ENCODE assay signal across 18 cellular contexts in the genomic region with DNA sequence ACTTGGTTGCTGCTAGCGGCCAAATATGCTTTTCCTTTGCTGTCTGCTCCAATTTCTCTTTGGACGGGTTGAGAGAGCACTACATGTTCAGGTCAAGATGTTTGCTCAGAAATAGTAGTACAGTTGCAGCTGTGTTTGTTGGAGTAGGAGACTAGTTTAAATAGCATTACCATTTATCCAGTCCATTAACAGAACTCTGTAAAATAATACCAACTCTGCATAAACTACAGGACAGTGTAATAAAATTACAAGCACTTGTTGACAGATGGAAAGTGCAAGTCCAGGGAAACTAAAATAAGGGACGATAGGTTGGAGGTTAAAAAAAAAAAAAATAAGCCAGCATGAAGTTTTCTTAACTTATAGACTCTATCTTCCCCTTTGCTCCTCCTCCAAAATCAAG. TPM values are rescaled to one million over a fixed set of nuclear protein-coding genes. Genes with fewer than 3 reads are reported as not detected.
"Had no signal": no experiment of that assay in that cellular context is flagged by ENCODE, and none has a peak within 500 bp of the region (broad histone marks: within the 10 kb centered on the region; RNA-seq: fewer than 3 reads in every experiment).

No MANE protein-coding gene starts in this region.

- ATAC-seq: activated CD4-positive, CD25-positive, alpha-beta regulatory T cell treated with anti-CD3 and anti-CD28 coated beads, Interleukin-2, amount 50 U/mL, for 24 hours; activated CD8-positive, alpha-beta memory T cell treated with anti-CD3 and anti-CD28 coated beads, Interleukin-2, amount 10 ng/mL, durations not matched to agents 7 days and 5 days; activated naive CD4-positive, alpha-beta T cell treated with anti-CD3 and anti-CD28 coated beads, Interleukin-2, amount 50 U/mL, for 72 hours; left cardiac atrium; right cardiac atrium; stimulated activated memory B cell treated with anti-CD40 and anti-IgM and Interleukin-4, amounts not matched to agents 10 μg/mL and 1 μg/mL and 100 μg/mL, for 72 hours had no signal

- H3K36me3 ChIP-seq: tibial artery, vagina had no signal

- H3K27me3 Mint-ChIP-seq: activated CD8-positive, alpha-beta memory T cell treated with anti-CD3 and anti-CD28 coated beads, Interleukin-2, amount 10 ng/mL, durations not matched to agents 7 days and 5 days; activated T-cell treated with anti-CD3 and anti-CD28 coated beads, Interleukin-2, amount 50 U/mL, for 24 hours; stimulated activated memory B cell treated with anti-CD40 and anti-IgM and Interleukin-4, amounts not matched to agents 10 μg/mL and 1 μg/mL and 100 μg/mL, for 72 hours had no signal

- H3K27ac Mint-ChIP-seq: activated CD8-positive, alpha-beta memory T cell treated with anti-CD3 and anti-CD28 coated beads, Interleukin-2, amount 10 ng/mL, durations not matched to agents 7 days and 5 days; activated naive CD4-positive, alpha-beta T cell treated with anti-CD3 and anti-CD28 coated beads, Interleukin-2, amount 50 U/mL, for 72 hours; activated T-cell treated with anti-CD3 and anti-CD28 coated beads, Interleukin-2, amount 50 U/mL, for 24 hours; immature natural killer cell; stimulated activated memory B cell treated with anti-CD40 and anti-IgM and Interleukin-4, amounts not matched to agents 10 μg/mL and 1 μg/mL and 100 μg/mL, for 72 hours had no signal

- H3K4me1 Mint-ChIP-seq: activated CD8-positive, alpha-beta memory T cell treated with anti-CD3 and anti-CD28 coated beads, Interleukin-2, amount 10 ng/mL, durations not matched to agents 7 days and 5 days; immature natural killer cell; stimulated activated memory B cell treated with anti-CD40 and anti-IgM and Interleukin-4, amounts not matched to agents 10 μg/mL and 1 μg/mL and 100 μg/mL, for 72 hours had no signal

- H3K27ac ChIP-seq: dorsolateral prefrontal cortex, tibial artery, vagina had no signal

- DNase-seq: activated CD8-positive, alpha-beta memory T cell treated with anti-CD3 and anti-CD28 coated beads, Interleukin-2, amount 10 ng/mL, durations not matched to agents 7 days and 5 days; activated effector memory CD4-positive, alpha-beta T cell treated with Interleukin-2 at 50 U/mL for 16 hours; activated T-cell treated with anti-CD3 and anti-CD28 coated beads, Interleukin-2, amount 50 U/mL, for 24 hours; amygdala; dorsolateral prefrontal cortex; glutamatergic neuron; immature natural killer cell; left cardiac atrium; midbrain; posterior cingulate gyrus; right cardiac atrium; stimulated activated CD4-positive, alpha-beta T cell treated with anti-CD3 and anti-CD28 coated beads, Interleukin-1b, Interleukin-23, amount 100 ng/mL, for 48 hours; tibial artery had no signal

- H3K9me3 ChIP-seq: tibial artery, vagina had no signal

- H3K27me3 ChIP-seq: tibial artery, vagina had no signal

- H3K4me3 ChIP-seq: dorsolateral prefrontal cortex, lung, tibial artery, vagina had no signal

- H3K9me3 Mint-ChIP-seq: activated naive CD4-positive, alpha-beta T cell treated with anti-CD3 and anti-CD28 coated beads, Interleukin-2, amount 50 U/mL, for 72 hours; activated T-cell treated with anti-CD3 and anti-CD28 coated beads, Interleukin-2, amount 50 U/mL, for 24 hours; stimulated activated memory B cell treated with anti-CD40 and anti-IgM and Interleukin-4, amounts not matched to agents 10 μg/mL and 1 μg/mL and 100 μg/mL, for 72 hours had no signal

- H3K4me1 ChIP-seq: vagina had no signal

- H3K4me3 Mint-ChIP-seq: activated CD8-positive, alpha-beta memory T cell treated with anti-CD3 and anti-CD28 coated beads, Interleukin-2, amount 10 ng/mL, durations not matched to agents 7 days and 5 days; activated T-cell treated with anti-CD3 and anti-CD28 coated beads, Interleukin-2, amount 50 U/mL, for 24 hours; immature natural killer cell; stimulated activated memory B cell treated with anti-CD40 and anti-IgM and Interleukin-4, amounts not matched to agents 10 μg/mL and 1 μg/mL and 100 μg/mL, for 72 hours had no signal

- H3K36me3 Mint-ChIP-seq: activated CD8-positive, alpha-beta memory T cell treated with anti-CD3 and anti-CD28 coated beads, Interleukin-2, amount 10 ng/mL, durations not matched to agents 7 days and 5 days; activated naive CD4-positive, alpha-beta T cell treated with anti-CD3 and anti-CD28 coated beads, Interleukin-2, amount 50 U/mL, for 72 hours; immature natural killer cell; stimulated activated memory B cell treated with anti-CD40 and anti-IgM and Interleukin-4, amounts not matched to agents 10 μg/mL and 1 μg/mL and 100 μg/mL, for 72 hours had no signal

RNA-seq across cellular contexts. Expression of gene SLIT2, which starts 20.2 kb away (rescaled TPM):
- total RNA-seq: activated CD8-positive, alpha-beta memory T cell treated with anti-CD3 and anti-CD28 coated beads, Interleukin-2, amount 10 ng/mL, durations not matched to agents 7 days and 5 days; activated naive CD4-positive, alpha-beta T cell treated with anti-CD3 and anti-CD28 coated beads, Interleukin-2, amount 50 U/mL, for 72 hours had no signal
- polyA plus RNA-seq: immature natural killer cell had no signal
